In the genomic region with DNA sequence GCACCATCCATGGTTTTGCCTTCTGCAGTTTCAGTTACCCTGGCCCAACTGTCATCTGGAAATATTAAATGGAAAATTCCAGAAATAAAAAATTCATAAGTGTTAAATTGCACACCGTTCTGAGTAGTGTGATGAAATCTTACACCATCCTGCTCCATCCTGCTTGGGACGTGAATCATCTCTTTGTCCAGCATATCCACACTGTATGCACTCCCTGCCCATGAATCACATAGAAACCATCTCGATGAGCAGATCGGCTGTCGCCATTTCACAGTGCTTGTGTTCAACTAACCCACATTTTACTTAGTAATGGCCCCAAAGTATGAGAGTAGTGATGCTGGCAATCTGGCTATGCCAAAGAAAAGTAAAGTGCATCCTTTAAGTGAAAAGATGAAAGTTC, we compare ENCODE assay signal across 1 cellular context.
TF ChIP-seq lines count a peak whose summit lies in the region.

No MANE protein-coding gene starts in this region.

TF ChIP-seq in SK-N-SH, 30 proteins besides CTCF, POLR2A, EP300 and RAD21 (continued from another document):
- TF ChIP-seq, protein P1, sequence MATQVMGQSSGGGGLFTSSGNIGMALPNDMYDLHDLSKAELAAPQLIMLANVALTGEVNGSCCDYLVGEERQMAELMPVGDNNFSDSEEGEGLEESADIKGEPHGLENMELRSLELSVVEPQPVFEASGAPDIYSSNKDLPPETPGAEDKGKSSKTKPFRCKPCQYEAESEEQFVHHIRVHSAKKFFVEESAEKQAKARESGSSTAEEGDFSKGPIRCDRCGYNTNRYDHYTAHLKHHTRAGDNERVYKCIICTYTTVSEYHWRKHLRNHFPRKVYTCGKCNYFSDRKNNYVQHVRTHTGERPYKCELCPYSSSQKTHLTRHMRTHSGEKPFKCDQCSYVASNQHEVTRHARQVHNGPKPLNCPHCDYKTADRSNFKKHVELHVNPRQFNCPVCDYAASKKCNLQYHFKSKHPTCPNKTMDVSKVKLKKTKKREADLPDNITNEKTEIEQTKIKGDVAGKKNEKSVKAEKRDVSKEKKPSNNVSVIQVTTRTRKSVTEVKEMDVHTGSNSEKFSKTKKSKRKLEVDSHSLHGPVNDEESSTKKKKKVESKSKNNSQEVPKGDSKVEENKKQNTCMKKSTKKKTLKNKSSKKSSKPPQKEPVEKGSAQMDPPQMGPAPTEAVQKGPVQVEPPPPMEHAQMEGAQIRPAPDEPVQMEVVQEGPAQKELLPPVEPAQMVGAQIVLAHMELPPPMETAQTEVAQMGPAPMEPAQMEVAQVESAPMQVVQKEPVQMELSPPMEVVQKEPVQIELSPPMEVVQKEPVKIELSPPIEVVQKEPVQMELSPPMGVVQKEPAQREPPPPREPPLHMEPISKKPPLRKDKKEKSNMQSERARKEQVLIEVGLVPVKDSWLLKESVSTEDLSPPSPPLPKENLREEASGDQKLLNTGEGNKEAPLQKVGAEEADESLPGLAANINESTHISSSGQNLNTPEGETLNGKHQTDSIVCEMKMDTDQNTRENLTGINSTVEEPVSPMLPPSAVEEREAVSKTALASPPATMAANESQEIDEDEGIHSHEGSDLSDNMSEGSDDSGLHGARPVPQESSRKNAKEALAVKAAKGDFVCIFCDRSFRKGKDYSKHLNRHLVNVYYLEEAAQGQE (IDR thresholded peaks at IDR 0.05; ENCODE audit: low read depth, low read length) = no peak
- TF ChIP-seq NFIC (IDR thresholded peaks at IDR 0.05; ENCODE audit: borderline replicate concordance) = peak; percentile 33; the same call in 1 of the 2 replicates
- no peak for TF ChIP-seq SMC3 (IDR thresholded peaks at IDR 0.05; ENCODE audit: low read depth, low read length)
- TF ChIP-seq POLR2AphosphoS5 (IDR thresholded peaks at IDR 0.05; ENCODE audit: low read depth, low read length) = peak; percentile 58; the same call in 1 of the 2 replicates
- TF ChIP-seq TEAD4 (IDR thresholded peaks at IDR 0.05; ENCODE audit: borderline replicate concordance, insufficient read depth) = peak; percentile 81
